In genomic region chr1:2016123-2016522, GRCh38 we compare ENCODE assay signal across 21 cellular contexts. TPM values are rescaled to one million over a fixed set of nuclear protein-coding genes. Genes with fewer than 3 reads are reported as not detected.
DNase-seq lines count a peak whose midpoint lies in the region; ATAC-seq and TF ChIP-seq lines count a peak whose summit lies in the region.
"Had no signal": no experiment of that assay in that cellular context is flagged by ENCODE, and none has a peak within 500 bp of the region (broad histone marks: within the 10 kb centered on the region; RNA-seq: fewer than 3 reads in every experiment).

No MANE protein-coding gene starts in this region.

- no peak overlapping the region for H3K4me3 ChIP-seq in BLaER1
- H3K4me3 ChIP-seq: A549, GM23338 had no signal

- H3K9me3 Mint-ChIP-seq in activated B cell treated with CpG ODN at 0.5 μM for 24 hours = no peaks in the 10 kb centered on the region
- H3K9me3 Mint-ChIP-seq: CD4-positive, alpha-beta memory T cell; GM23338 had no signal

- no peak overlapping the region for H3K9ac ChIP-seq in BLaER1

- H3K27ac ChIP-seq in BLaER1 = no peak overlapping the region
- H3K27ac ChIP-seq: A549 had no signal

- H3K4me1 ChIP-seq in BLaER1 = peaks cover 44% of the 10 kb centered on the region
- H3K4me1 ChIP-seq: BE2C had no signal

- H4K20me1 ChIP-seq in BLaER1 = peaks cover 11% of the 10 kb centered on the region; the same call in 1 of the 2 replicates

- H3K4me1 Mint-ChIP-seq in activated B cell treated with CpG ODN at 0.5 μM for 24 hours = peaks cover 3% of the 10 kb centered on the region

- intact Hi-C loops in activated B cell treated with CpG ODN at 0.5 μM for 24 hours (cut with micrococcal nuclease) = no loop called here

- POLR2A ChIA-PET in activated B cell treated with CpG ODN at 0.5 μM for 24 hours (lab: Charles Lee) = no interaction called here

- peak overlapping the region; percentile 62; the same call in 1 of the 2 replicates for H3K4me2 ChIP-seq in BLaER1
- H3K4me2 ChIP-seq: A549, GM23338 had no signal

- peaks cover 41% of the 10 kb centered on the region for H3K27me3 ChIP-seq in BLaER1

- CTCF ChIA-PET in activated B cell treated with CpG ODN at 0.5 μM for 24 hours (lab: Charles Lee) = no interaction called here

- no peaks in the 10 kb centered on the region for H3K36me3 Mint-ChIP-seq in activated B cell treated with CpG ODN at 0.5 μM for 24 hours (ENCODE audit: low read depth)
- H3K36me3 Mint-ChIP-seq: CD4-positive, alpha-beta memory T cell had no signal

- H3K9me3 ChIP-seq in BLaER1 = no peaks in the 10 kb centered on the region
- H3K9me3 ChIP-seq: A549, BE2C had no signal

- H3K36me3 ChIP-seq in BLaER1 = no peaks in the 10 kb centered on the region
- H3K36me3 ChIP-seq: BE2C had no signal

- ATAC-seq in activated B cell treated with CpG ODN at 0.5 μM for 24 hours (ENCODE audit: low read depth) = no peak
- ATAC-seq in HG03135 (IDR thresholded peaks at IDR 0.05; ENCODE audit: unreplicated experiment) = no peak
- no peak for ATAC-seq in HG03108 (IDR thresholded peaks at IDR 0.05; ENCODE audit: unreplicated experiment)
- ATAC-seq: GM23338 had no signal

- peaks cover 53% of the 10 kb centered on the region for H3K27me3 Mint-ChIP-seq in activated B cell treated with CpG ODN at 0.5 μM for 24 hours

- DNase-seq in activated B cell treated with CpG ODN at 0.5 μM for 24 hours (no peak), medulla oblongata (ENCODE audit: extremely low spot score) (peak; percentile 39), NCI-H1436 (lab: John Stamatoyannopoulos, UW) (no peak)
- DNase-seq: 8988T; ACHN; AML-193; BE2C; Calu3; CD4-positive, alpha-beta memory T cell; COR-L47; DMS53; DMS79 treated with DMSO at 0.1 percent for 48 hours; GF-D8; HCEC 1CT had no signal

- TF ChIP-seq CTCF in activated B cell treated with CpG ODN at 0.5 μM for 24 hours (IDR thresholded peaks at IDR 0.05) = no peak

- no peak overlapping the region for H3K4me3 Mint-ChIP-seq in activated B cell treated with CpG ODN at 0.5 μM for 24 hours
- H3K4me3 Mint-ChIP-seq: GM23338 had no signal

- H3K27ac Mint-ChIP-seq in activated B cell treated with CpG ODN at 0.5 μM for 24 hours = peak overlapping the region; percentile 50
- H3K27ac Mint-ChIP-seq: CD4-positive, alpha-beta memory T cell; GM23338 had no signal

RNA-seq across cellular contexts. Expression of gene GABRD, which starts 3.0 kb away (rescaled TPM):
- not detected in 2 replicates for total RNA-seq in activated B cell treated with CpG ODN at 0.5 μM for 24 hours
- total RNA-seq: Calu3; CD4-positive, alpha-beta memory T cell; Daoy had no signal

RNA-seq across cellular contexts. Expression of gene CFAP74, which starts 12.5 kb away (rescaled TPM):
- total RNA-seq in activated B cell treated with CpG ODN at 0.5 μM for 24 hours = not detected in 2 replicates
- total RNA-seq: Calu3; CD4-positive, alpha-beta memory T cell; Daoy; G401; GM23338 had no signal

RNA-seq across cellular contexts. Expression of gene PRKCZ, which starts 34.1 kb away (rescaled TPM):
- total RNA-seq in activated B cell treated with CpG ODN at 0.5 μM for 24 hours = 20.5 and 28.5 TPM in 2 replicates
